ENCODE assay signal across 2 cellular contexts in genomic region chr19:49043548-49043947, GRCh38. TPM values are rescaled to one million over a fixed set of nuclear protein-coding genes. Genes with fewer than 3 reads are reported as not detected.
"Had no signal": no experiment of that assay in that cellular context is flagged by ENCODE, and none has a peak within 500 bp of the region (broad histone marks: within the 10 kb centered on the region; RNA-seq: fewer than 3 reads in every experiment).

Gene CGB5, plus strand, starts transcription at chr19:49043848. Its CDS starts 362 bp downstream, at chr19:49044210.

RNA-seq across cellular contexts. Expression of gene CGB5, which starts in this region (rescaled TPM):
- total RNA-seq: MCF 10A, NCI-H460 had no signal
